In the genomic region with DNA sequence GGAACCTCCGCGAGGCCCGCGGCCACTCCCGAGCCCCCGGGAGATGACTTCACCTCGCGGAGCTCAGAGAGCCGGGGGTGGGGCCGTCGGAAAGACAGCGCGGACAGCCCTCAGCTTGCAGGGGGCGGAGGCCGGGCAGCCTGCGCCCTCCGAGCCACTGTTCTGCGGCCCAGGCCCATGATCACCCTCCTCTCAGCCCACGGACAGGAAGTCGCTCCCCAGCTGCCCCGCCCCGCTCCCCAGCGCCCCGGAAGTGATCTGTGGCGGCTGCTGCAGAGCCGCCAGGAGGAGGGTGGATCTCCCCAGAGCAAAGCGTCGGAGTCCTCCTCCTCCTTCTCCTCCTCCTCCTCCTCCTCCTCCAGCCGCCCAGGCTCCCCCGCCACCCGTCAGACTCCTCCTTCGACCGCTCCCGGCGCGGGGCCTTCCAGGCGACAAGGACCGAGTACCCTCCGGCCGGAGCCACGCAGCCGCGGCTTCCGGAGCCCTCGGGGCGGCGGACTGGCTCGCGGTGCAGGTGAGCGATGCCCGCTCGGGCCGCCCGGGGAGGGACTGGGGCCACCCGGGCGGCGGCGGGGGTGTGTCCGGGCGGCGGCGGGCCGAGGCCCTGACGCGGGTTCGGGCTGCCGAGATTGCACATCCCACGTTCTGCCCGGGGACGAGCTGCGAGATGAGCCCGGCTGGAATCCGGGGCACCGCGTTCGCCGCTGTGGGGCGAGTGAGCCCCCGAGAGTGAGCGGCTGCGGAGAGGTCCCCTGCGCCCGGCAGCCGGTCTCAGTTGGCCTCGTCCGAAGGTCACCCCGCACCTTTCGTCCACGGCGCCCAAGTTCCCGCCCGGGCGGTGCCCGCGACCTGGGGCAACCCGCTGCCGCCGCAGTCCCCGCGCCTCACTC, we compare ENCODE assay signal across 8 cellular contexts. TPM values are rescaled to one million over a fixed set of nuclear protein-coding genes. Genes with fewer than 3 reads are reported as not detected.
DNase-seq lines count a peak whose midpoint lies in the region; ATAC-seq and TF ChIP-seq lines count a peak whose summit lies in the region.

RALA (plus strand) TSS at position 261 of the 890 bp plus-strand sequence. CDS start 63,096 bp downstream, outside the sequence.

- H3K9me3 ChIP-seq in Panc1 (ENCODE audit: control insufficient read depth, insufficient read depth, low read depth, low read length) (no peaks in the 10 kb centered on the region), esophagus (ENCODE audit: control insufficient read depth in 2 of 2, insufficient read depth in 1 of 2, low read depth in 1 of 2, low read length in 1 of 2) (no peaks in the 10 kb centered on the region), mucosa of stomach (ENCODE audit: control insufficient read depth, low read length) (no peaks in the 10 kb centered on the region)

- peaks cover 50% of the 10 kb centered on the region for H3K4me1 Mint-ChIP-seq in activated T-cell treated with anti-CD3 and anti-CD28 coated beads, Interleukin-2, amount 50 U/mL, for 4 hours (ENCODE audit: low read depth)

- peak within 1 kb of the TSS; percentile 95 for H3K4me3 Mint-ChIP-seq in activated T-cell treated with anti-CD3 and anti-CD28 coated beads, Interleukin-2, amount 50 U/mL, for 4 hours

- no peak for TF ChIP-seq CTCF in Panc1 (IDR thresholded peaks at IDR 0.05)

- WGBS in esophagus, 2 donors: 0 to 1% methylated on average over 92 to 100 of the region's 100 CpGs

- peak within 1 kb of the TSS; percentile 77 for H3K4me3 ChIP-seq in Jurkat, Clone E6-1 (ENCODE audit: low read length)
- H3K4me3 ChIP-seq in Panc1 (ENCODE audit: low read depth in 2 of 2, low read length in 2 of 2) (peak within 1 kb of the TSS; percentile 75 to 85), esophagus (ENCODE audit: low read depth in 1 of 2, low read length in 2 of 2) (peak within 1 kb of the TSS; percentile 85 to 90), mucosa of stomach (ENCODE audit: low read length) (peak within 1 kb of the TSS; percentile 77)

- peak within 1 kb of the TSS; percentile 96 for H3K9ac ChIP-seq in mucosa of stomach (ENCODE audit: low read length)

- POLR2A ChIA-PET in Panc1 (lab: Charles Lee): interaction anchor here (0.9 to 1.5 kb wide), 2 partner anchors 14 to 125 kb away, joined by 3 to 4 read pairs; no protein-coding TSS in a partner anchor

- no TSS peak for BruUV-seq in Panc1 (replicated peaks; lab: Mats Ljungman, UMichigan)

- peak within 1 kb of the TSS; percentile 96 for H3K27ac ChIP-seq in Panc1 (ENCODE audit: low read length)
- peak within 1 kb of the TSS; percentile 95 to 98 for H3K27ac ChIP-seq in esophagus (ENCODE audit: low read depth in 2 of 2, low read length in 1 of 2)

- in situ Hi-C loops in Panc1 (cut with HindIII; ENCODE audit: low pct_unique_long_range_greater_than_20kb, low sequenced_read_pairs): no loop called here

- CTCF ChIA-PET in Panc1 (lab: Charles Lee): interaction anchor here (0.5 kb wide), 1 partner anchor 225 kb away, joined by 4 read pairs; no protein-coding TSS in a partner anchor

- H3K4me1 ChIP-seq in Panc1 (ENCODE audit: control insufficient read depth, insufficient read depth, low read length): peaks cover 32% of the 10 kb centered on the region
- H3K4me1 ChIP-seq in esophagus (ENCODE audit: control insufficient read depth in 2 of 2, insufficient read depth in 2 of 2, low read length in 1 of 2): peaks cover 2% of the 10 kb centered on the region in 2 donors
- peaks cover 35% of the 10 kb centered on the region for H3K4me1 ChIP-seq in mucosa of stomach (ENCODE audit: control insufficient read depth, insufficient read depth, low read length)

- intact Hi-C loops in Panc1 (cut with micrococcal nuclease; ENCODE audit: unreplicated experiment): no loop called here

- H3K36me3 ChIP-seq in Panc1 (ENCODE audit: control insufficient read depth, insufficient read depth, low read length): no peaks in the 10 kb centered on the region
- H3K36me3 ChIP-seq in esophagus (ENCODE audit: control insufficient read depth in 2 of 2, insufficient read depth in 2 of 2, low read length in 1 of 2): no peaks in the 10 kb centered on the region
- no peaks in the 10 kb centered on the region for H3K36me3 ChIP-seq in mucosa of stomach (ENCODE audit: control insufficient read depth, insufficient read depth, low read length)

- H3K27me3 ChIP-seq in Panc1 (ENCODE audit: control insufficient read depth, insufficient read depth, low read length) (0 out of 2 replicates have a peak, but pooled peaks cover 2% of the 10 kb centered on the region), esophagus (ENCODE audit: control insufficient read depth in 1 of 2, insufficient read depth in 2 of 2, low read length in 2 of 2) (no peaks in the 10 kb centered on the region), mucosa of stomach (ENCODE audit: control insufficient read depth, insufficient read depth, low read length) (no peaks in the 10 kb centered on the region)

- peak; percentile 94 for DNase-seq in DMS53 (lab: John Stamatoyannopoulos, UW)
- peak; percentile 74 for DNase-seq in Jurkat, Clone E6-1 (ENCODE audit: low read depth, low spot score)
- DNase-seq in Panc1 (ENCODE audit: low read depth, low spot score): peak; percentile 50
- DNase-seq in activated T-cell treated with anti-CD3 and anti-CD28 coated beads, Interleukin-2, amount 50 U/mL, for 4 hours: peak; percentile 87
- peak; percentile 93 for DNase-seq in stimulated activated CD8-positive, alpha-beta memory T cell treated with anti-CD3 and anti-CD28 coated beads, Interleukin-4, amount 100 ng/mL, for 48 hours

- ATAC-seq in GM21619 (IDR thresholded peaks at IDR 0.05; ENCODE audit: unreplicated experiment) (peak; percentile 93), Panc1 (peak; percentile 99)
- peak; percentile 96 to 97 for ATAC-seq in activated T-cell treated with anti-CD3 and anti-CD28 coated beads, Interleukin-2, amount 50 U/mL, for 4 hours

- peaks cover 5% of the 10 kb centered on the region for H3K36me3 Mint-ChIP-seq in activated T-cell treated with anti-CD3 and anti-CD28 coated beads, Interleukin-2, amount 50 U/mL, for 4 hours (ENCODE audit: insufficient read depth)

- no peaks in the 10 kb centered on the region for H3K27me3 Mint-ChIP-seq in activated T-cell treated with anti-CD3 and anti-CD28 coated beads, Interleukin-2, amount 50 U/mL, for 4 hours (ENCODE audit: low read depth)

- H3K9me3 Mint-ChIP-seq in activated T-cell treated with anti-CD3 and anti-CD28 coated beads, Interleukin-2, amount 50 U/mL, for 4 hours: no peaks in the 10 kb centered on the region

RNA-seq across cellular contexts. Expression of gene RALA, which starts in this region (rescaled TPM):
- polyA plus RNA-seq in Jurkat, Clone E6-1 (2012; ENCODE audit: insufficient read depth, insufficient read length): 32.3 TPM
- 34.3 TPM for total RNA-seq in Panc1 (2021; ENCODE audit: unreplicated experiment)
- polyA plus RNA-seq in Panc1 (2012; ENCODE audit: insufficient read length): 31.4 TPM
- 10 to 100 TPM; 28.5 to 31.3 (median 30.1) TPM for total RNA-seq in activated T-cell treated with anti-CD3 and anti-CD28 coated beads, Interleukin-2, amount 50 U/mL, for 4 hours
- polyA plus RNA-seq in esophagus: 10 to 100 TPM; 52.4 to 71.2 TPM

Comparison
In these comparisons a context has a peak if more than half of its experiments do, and no peak if none do; other contexts are left out.
1. Peak in every context shown above with its lines: DNase-seq, ATAC-seq, H3K4me3 ChIP-seq and H3K27ac ChIP-seq.